Comparison of ENCODE assay signal across 1 cellular context in genomic region chrX:54182194-54182863, GRCh38.
TF ChIP-seq lines count a peak whose summit lies in the region.

No MANE protein-coding gene starts in this region.

TF ChIP-seq in SK-N-SH, 30 proteins besides CTCF, POLR2A, EP300 and RAD21 (continued from another document):
- TF ChIP-seq ZBTB33 (IDR thresholded peaks at IDR 0.05; ENCODE audit: borderline replicate concordance, low read depth), result no peak
- TF ChIP-seq SMC3 (IDR thresholded peaks at IDR 0.05; ENCODE audit: low read depth, low read length), result no peak
- no peak for TF ChIP-seq GATA2 (CRISPR knock-in tag; IDR thresholded peaks at IDR 0.05)
- TF ChIP-seq REST (IDR thresholded peaks at IDR 0.05; ENCODE audit: low read depth, low read length), result no peak
- TF ChIP-seq MXI1 (IDR thresholded peaks at IDR 0.05; ENCODE audit: low read depth, low read length), result peak; percentile 84
- TF ChIP-seq JUND (IDR thresholded peaks at IDR 0.05), result no peak
- peak; percentile 50; the same call in 1 of the 2 replicates for TF ChIP-seq POLR2AphosphoS5 (IDR thresholded peaks at IDR 0.05; ENCODE audit: low read depth, low read length)
- no peak for TF ChIP-seq TEAD4 (IDR thresholded peaks at IDR 0.05; ENCODE audit: borderline replicate concordance, insufficient read depth)
- no peak for TF ChIP-seq FOSL2 (IDR thresholded peaks at IDR 0.05; ENCODE audit: borderline replicate concordance, low read depth)
- TF ChIP-seq RXRA (IDR thresholded peaks at IDR 0.05; ENCODE audit: borderline replicate concordance, low read depth), result no peak
- TF ChIP-seq TAF1 (IDR thresholded peaks at IDR 0.05; ENCODE audit: borderline replicate concordance, low read depth, low read length), result no peak
- TF ChIP-seq MAX (IDR thresholded peaks at IDR 0.05; ENCODE audit: low read depth), result peak; percentile 83
- TF ChIP-seq RFX5 (IDR thresholded peaks at IDR 0.05; ENCODE audit: low read length), result no peak
- no peak for TF ChIP-seq CHD2 (IDR thresholded peaks at IDR 0.05; ENCODE audit: low read length, partially characterized antibody)
